Comparison of ENCODE assay signal across 21 cellular contexts in genomic region chr1:173661763-173662162, GRCh38. TPM values are rescaled to one million over a fixed set of nuclear protein-coding genes. Genes with fewer than 3 reads are reported as not detected.
"Had no signal": no experiment of that assay in that cellular context is flagged by ENCODE, and none has a peak within 500 bp of the region (broad histone marks: within the 10 kb centered on the region; RNA-seq: fewer than 3 reads in every experiment).

No MANE protein-coding gene starts in this region.

- DNase-seq: KBM-7, MM.1S, NCI-H1092 treated with DMSO at 0.1 percent for 48 hours, NCI-H1436, NCI-H187, NCI-H2029, NCI-H2081 treated with DMSO at 0.1 percent for 48 hours, NCI-H2171, NCI-H226, NCI-H446, NCI-H510A, NCI-H524 treated with DMSO at 0.1 percent for 48 hours, NCI-H69, NCI-H774, RPMI8226, SHP77, SK-N-SH had no signal

- H3K27ac Mint-ChIP-seq: IgD-negative memory B cell had no signal

- H3K9me3 Mint-ChIP-seq: IgD-negative memory B cell had no signal

- H3K4me1 Mint-ChIP-seq: IgD-negative memory B cell had no signal

- H3K4me2 ChIP-seq: SK-N-SH had no signal

- H3K4me3 Mint-ChIP-seq: IgD-negative memory B cell had no signal

- H3K9ac ChIP-seq: SK-N-SH had no signal

- H3K27ac ChIP-seq: HL-60 had no signal

RNA-seq across cellular contexts. Expression of gene ANKRD45, which starts 7.9 kb away (rescaled TPM):
- total RNA-seq: LHCN-M2 had no signal
- polyA plus RNA-seq: IgD-negative memory B cell had no signal

RNA-seq across cellular contexts. Expression of gene TEX50, which starts 26.6 kb away (rescaled TPM):
- total RNA-seq: LHCN-M2, SK-MEL-5 had no signal
- polyA plus RNA-seq: IgD-negative memory B cell, SK-N-SH had no signal

RNA-seq across cellular contexts. Expression of gene SLC9C2, which starts 58.9 kb away (rescaled TPM):
- total RNA-seq: LHCN-M2, SK-MEL-5 had no signal
- polyA plus RNA-seq: IgD-negative memory B cell, SK-N-SH had no signal
